24 cellular contexts compared by ENCODE assay signal in genomic region chr6:165845488-165845887, GRCh38.
"Had no signal": no experiment of that assay in that cellular context is flagged by ENCODE, and none has a peak within 500 bp of the region (broad histone marks: within the 10 kb centered on the region; RNA-seq: fewer than 3 reads in every experiment).

No MANE protein-coding gene starts in this region.

- H3K4me3 Mint-ChIP-seq: activated B cell treated with CpG ODN at 0.5 μM for 24 hours; activated CD8-positive, alpha-beta T cell treated with anti-CD3 and anti-CD28 coated beads for 36 hours; activated T-cell treated with anti-CD3 and anti-CD28 coated beads, Interleukin-2, amount 50 U/mL, for 4 hours; activated T-helper 17 cell treated with anti-CD3 and anti-CD28 coated beads, Interleukin-2, amount 50 U/mL, for 72 hours; dendritic cell treated with granulocyte-macrophage colony-stimulating factor and Interleukin-4, amounts not matched to agents 40 ng/mL and 50 ng/mL, for 4 days; endodermal cell; naive thymus-derived CD8-positive, alpha-beta T cell; stimulated activated effector memory CD8-positive, alpha-beta T cell treated with anti-CD3 and anti-CD28 coated beads, Interleukin-12 subunit alpha, Interleukin-12 subunit beta, amount 100 ng/mL, for 72 hours; stimulated activated naive CD8-positive, alpha-beta T cell treated with anti-CD3 and anti-CD28 coated beads, Interleukin-15, amount 100 ng/mL, for 72 hours; T-helper 2 cell treated with Interferon-gamma antibody and Interleukin-4, amounts not matched to agents 5 μg/mL and 100 μg/mL, for 36 hours had no signal

- H3K27ac ChIP-seq: gastroesophageal sphincter, right lobe of liver, upper lobe of left lung had no signal

- H3K36me3 ChIP-seq: gastroesophageal sphincter, right lobe of liver, upper lobe of left lung had no signal

- H3K4me1 Mint-ChIP-seq: activated B cell treated with CpG ODN at 0.5 μM for 24 hours; activated T-helper 17 cell treated with anti-CD3 and anti-CD28 coated beads, Interleukin-2, amount 50 U/mL, for 72 hours had no signal

- H3K27me3 ChIP-seq: right lobe of liver, upper lobe of left lung had no signal

- H3K9me3 Mint-ChIP-seq: activated B cell treated with CpG ODN at 0.5 μM for 24 hours; activated CD8-positive, alpha-beta T cell treated with anti-CD3 and anti-CD28 coated beads for 36 hours; activated T-cell treated with anti-CD3 and anti-CD28 coated beads, Interleukin-2, amount 50 U/mL, for 4 hours; activated T-helper 17 cell treated with anti-CD3 and anti-CD28 coated beads, Interleukin-2, amount 50 U/mL, for 72 hours; dendritic cell treated with granulocyte-macrophage colony-stimulating factor and Interleukin-4, amounts not matched to agents 40 ng/mL and 50 ng/mL, for 4 days; endodermal cell; stimulated activated effector memory CD8-positive, alpha-beta T cell treated with anti-CD3 and anti-CD28 coated beads, Interleukin-12 subunit alpha, Interleukin-12 subunit beta, amount 100 ng/mL, for 72 hours; stimulated activated naive CD8-positive, alpha-beta T cell treated with anti-CD3 and anti-CD28 coated beads, Interleukin-15, amount 100 ng/mL, for 72 hours; T-helper 2 cell treated with Interferon-gamma antibody and Interleukin-4, amounts not matched to agents 5 μg/mL and 100 μg/mL, for 36 hours had no signal

- H3K9me3 ChIP-seq: gastroesophageal sphincter, right lobe of liver, upper lobe of left lung had no signal

- H3K36me3 Mint-ChIP-seq: naive thymus-derived CD8-positive, alpha-beta T cell; stimulated activated effector memory CD8-positive, alpha-beta T cell treated with anti-CD3 and anti-CD28 coated beads, Interleukin-12 subunit alpha, Interleukin-12 subunit beta, amount 100 ng/mL, for 72 hours had no signal

- H3K4me3 ChIP-seq: right lobe of liver had no signal

- ATAC-seq: activated CD8-positive, alpha-beta T cell treated with anti-CD3 and anti-CD28 coated beads for 36 hours; activated T-cell treated with anti-CD3 and anti-CD28 coated beads, Interleukin-2, amount 50 U/mL, for 4 hours; activated T-helper 17 cell treated with anti-CD3 and anti-CD28 coated beads, Interleukin-2, amount 50 U/mL, for 72 hours; gastroesophageal sphincter; naive thymus-derived CD8-positive, alpha-beta T cell; stimulated activated effector memory CD8-positive, alpha-beta T cell treated with anti-CD3 and anti-CD28 coated beads, Interleukin-12 subunit alpha, Interleukin-12 subunit beta, amount 100 ng/mL, for 72 hours; stimulated activated naive CD8-positive, alpha-beta T cell treated with anti-CD3 and anti-CD28 coated beads, Interleukin-15, amount 100 ng/mL, for 72 hours had no signal

- H3K27ac Mint-ChIP-seq: activated B cell treated with CpG ODN at 0.5 μM for 24 hours; activated CD8-positive, alpha-beta T cell treated with anti-CD3 and anti-CD28 coated beads for 36 hours; activated T-helper 17 cell treated with anti-CD3 and anti-CD28 coated beads, Interleukin-2, amount 50 U/mL, for 72 hours; dendritic cell treated with granulocyte-macrophage colony-stimulating factor and Interleukin-4, amounts not matched to agents 40 ng/mL and 50 ng/mL, for 4 days; endodermal cell; naive thymus-derived CD8-positive, alpha-beta T cell; progenitor cell of endocrine pancreas; stimulated activated effector memory CD8-positive, alpha-beta T cell treated with anti-CD3 and anti-CD28 coated beads, Interleukin-12 subunit alpha, Interleukin-12 subunit beta, amount 100 ng/mL, for 72 hours; stimulated activated naive CD8-positive, alpha-beta T cell treated with anti-CD3 and anti-CD28 coated beads, Interleukin-15, amount 100 ng/mL, for 72 hours; T-helper 2 cell treated with Interferon-gamma antibody and Interleukin-4, amounts not matched to agents 5 μg/mL and 100 μg/mL, for 36 hours had no signal

- DNase-seq: activated B cell treated with CpG ODN at 0.5 μM for 24 hours; activated CD4-positive, alpha-beta T cell treated with anti-CD3 and anti-CD28 coated beads, Interleukin-2, amount 50 U/mL, for 1 hour; activated CD8-positive, alpha-beta T cell treated with anti-CD3 and anti-CD28 coated beads for 36 hours; activated gamma-delta T cell treated with Interleukin-2 at 50 U/mL for 16 hours; activated naive CD4-positive, alpha-beta T cell treated with anti-CD3 and anti-CD28 coated beads, Interleukin-2, amount 50 U/mL, for 16 hours; activated T-cell treated with anti-CD3 and anti-CD28 coated beads, Interleukin-2, amount 50 U/mL, for 4 hours; amygdala; caudate nucleus; endodermal cell; hippocampal formation; kidney; naive thymus-derived CD8-positive, alpha-beta T cell; right lobe of liver; stimulated activated CD4-positive, alpha-beta T cell treated with anti-CD3 and anti-CD28 coated beads, Interleukin-4, amount 100 ng/mL, for 24 hours; stimulated activated naive CD8-positive, alpha-beta T cell treated with anti-CD3 and anti-CD28 coated beads, Interleukin-15, amount 100 ng/mL, for 72 hours; substantia nigra; T-helper 1 cell; upper lobe of left lung had no signal
